In the genomic region with DNA sequence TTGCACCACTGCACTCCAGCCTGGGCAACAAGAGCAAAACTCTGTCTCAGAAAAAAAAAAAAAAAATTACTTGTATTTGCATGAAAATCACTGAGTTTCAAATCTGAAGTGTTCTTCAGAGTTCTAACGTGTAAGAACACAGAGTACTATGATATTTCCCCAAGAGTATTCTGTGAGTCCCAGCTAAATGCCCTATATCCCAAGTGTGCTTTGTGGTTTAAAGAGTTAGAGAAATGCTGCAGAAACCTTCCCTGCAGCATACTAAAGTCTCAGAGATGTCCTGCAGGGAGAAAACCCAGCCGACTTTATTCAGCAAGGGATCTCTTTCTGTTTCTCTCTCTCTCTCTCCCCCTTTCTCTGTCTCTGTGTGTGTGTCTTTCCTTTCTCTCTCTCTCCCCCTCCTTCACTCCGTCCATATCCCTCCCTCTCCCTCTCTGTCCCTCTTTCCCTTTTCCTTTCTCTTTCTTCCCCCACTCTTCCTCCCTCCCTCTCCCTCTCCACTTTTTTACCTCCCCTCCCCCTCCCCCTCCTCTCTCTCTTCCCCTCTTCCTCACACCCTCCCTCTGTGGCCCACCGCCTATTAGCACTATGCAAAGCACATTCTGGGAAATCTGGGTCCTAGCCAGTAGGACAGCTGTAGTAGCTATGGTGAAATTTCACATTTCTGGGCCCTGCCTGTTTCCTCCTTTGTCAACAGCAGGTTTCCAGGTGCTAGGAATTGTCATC, we compare ENCODE assay signal across 18 cellular contexts. TPM values are rescaled to one million over a fixed set of nuclear protein-coding genes. Genes with fewer than 3 reads are reported as not detected.
DNase-seq lines count a peak whose midpoint lies in the region; ATAC-seq and TF ChIP-seq lines count a peak whose summit lies in the region.
"Had no signal": no experiment of that assay in that cellular context is flagged by ENCODE, and none has a peak within 500 bp of the region (broad histone marks: within the 10 kb centered on the region; RNA-seq: fewer than 3 reads in every experiment).

No MANE protein-coding gene starts in this region.

- no peaks in the 10 kb centered on the region for H3K36me3 Mint-ChIP-seq in nephron (ENCODE audit: low read depth)

- no peak overlapping the region for H2AFZ ChIP-seq in PC-9

- H3K79me2 ChIP-seq in PC-9 (ENCODE audit: low read depth) = no peaks in the 10 kb centered on the region

- peak; percentile 86 for ATAC-seq in gastroesophageal sphincter
- no peak for ATAC-seq in HG02588 (IDR thresholded peaks at IDR 0.05; ENCODE audit: unreplicated experiment)
- ATAC-seq: activated CD4-positive, CD25-positive, alpha-beta regulatory T cell treated with anti-CD3 and anti-CD28 coated beads, Interleukin-2, amount 50 U/mL, for 24 hours had no signal

- H3K9me2 ChIP-seq in PC-9 (ENCODE audit: insufficient read depth) = no peaks in the 10 kb centered on the region

- H3K4me2 ChIP-seq in PC-9 = no peak overlapping the region

- no peaks in the 10 kb centered on the region for H3K36me3 ChIP-seq in gastroesophageal sphincter
- H3K36me3 ChIP-seq in PC-9 (ENCODE audit: low read depth) = no peaks in the 10 kb centered on the region
- H3K36me3 ChIP-seq: cardiac muscle cell had no signal

- H3K27ac Mint-ChIP-seq in nephron = peak overlapping the region in 2 of 3 experiments; percentile 54 to 75

- BruUV-seq in PC-9 (replicated peaks; lab: Mats Ljungman, UMichigan) = no TSS peak

- POLR2A ChIA-PET in PC-9 (lab: Charles Lee; ENCODE audit: unreplicated experiment) = interaction anchor here (0.6 kb wide), 1 partner anchor 54 kb away, joined by 20 read pairs; a partner anchor contains a TSS

- peaks cover 42% of the 10 kb centered on the region for H3K4me1 Mint-ChIP-seq in nephron

- H3K9me3 ChIP-seq in gastroesophageal sphincter (no peaks in the 10 kb centered on the region), PC-9 (ENCODE audit: insufficient read depth, low read depth) (no peaks in the 10 kb centered on the region)

- H3K4me3 Mint-ChIP-seq in nephron = no peak overlapping the region
- H3K4me3 Mint-ChIP-seq: neural crest cell had no signal

- intact Hi-C loops in PC-9 (cut with micrococcal nuclease; ENCODE audit: unreplicated experiment) = loop anchor here (5.0 kb wide), 1 partner anchor 151 kb away; a partner anchor contains a TSS

- CTCF ChIA-PET in PC-9 (lab: Charles Lee) = no interaction called here

- peaks cover 4% of the 10 kb centered on the region for H3K27me3 Mint-ChIP-seq in nephron (ENCODE audit: low read depth)

- H3K27me3 ChIP-seq in gastroesophageal sphincter (no peaks in the 10 kb centered on the region), PC-9 (ENCODE audit: insufficient read depth, low read depth) (no peaks in the 10 kb centered on the region)

- peaks cover 0 to 26% (median 0%) of the 10 kb centered on the region in 3 donors for H3K4me1 ChIP-seq in gastroesophageal sphincter
- H3K4me1 ChIP-seq in PC-9 (replicated peaks; ENCODE audit: insufficient read depth) = no peaks in the 10 kb centered on the region

- peak overlapping the region in 3 of 4 donors; percentile 10 to 54 (median 35) for H3K27ac ChIP-seq in gastroesophageal sphincter
- no peak overlapping the region for H3K27ac ChIP-seq in PC-9
- H3K27ac ChIP-seq: cardiac muscle cell had no signal

- 17 to 31% methylated on average over 3 to 4 of the region's 4 CpGs for WGBS in gastroesophageal sphincter (ENCODE audit: low coverage in 1 of 2), 2 donors

- DNase-seq in AG10803 (ENCODE audit: low read depth) = peak; percentile 66
- DNase-seq in NCI-H69 (lab: John Stamatoyannopoulos, UW) = peak; percentile 18
- DNase-seq in PC-9 = no peak
- no peak for DNase-seq in effector CD4-positive, alpha-beta T cell
- no peak for DNase-seq in erythroblast (lab: John Stamatoyannopoulos, UW)
- DNase-seq: activated CD8-positive, alpha-beta memory T cell treated with anti-CD3 and anti-CD28 coated beads, Interleukin-2, amount 50 U/mL, for 48 hours; activated naive CD4-positive, alpha-beta T cell treated with anti-CD3 and anti-CD28 coated beads, Interleukin-2, amount 50 U/mL, for 16 hours; Calu3; glutamatergic neuron; NCI-H1092 treated with DMSO at 0.1 percent for 48 hours; NCI-H226; T-helper 1 cell had no signal

- no peak for TF ChIP-seq CTCF in AG10803 (conservative IDR thresholded peaks at IDR 0.05; ENCODE audit: low read length)
- TF ChIP-seq CTCF in gastroesophageal sphincter (IDR thresholded peaks at IDR 0.05) = no peak
- TF ChIP-seq CTCF in nephron (IDR thresholded peaks at IDR 0.05; ENCODE audit: unreplicated experiment in 3 of 3) = no peak
- TF ChIP-seq CTCF in PC-9 (conservative IDR thresholded peaks at IDR 0.05) = no peak

- H3F3A ChIP-seq in PC-9 (ENCODE audit: insufficient read depth, low read depth) = no peaks in the 10 kb centered on the region

- no peaks in the 10 kb centered on the region; the same call in 1 of the 2 replicates for H4K20me1 ChIP-seq in PC-9 (ENCODE audit: insufficient read depth)

- TF ChIP-seq EP300 in gastroesophageal sphincter (IDR thresholded peaks at IDR 0.05) = no peak

- no peaks in the 10 kb centered on the region for H3K9me3 Mint-ChIP-seq in nephron
- H3K9me3 Mint-ChIP-seq: neural crest cell had no signal

- TF ChIP-seq POLR2A in gastroesophageal sphincter (IDR thresholded peaks at IDR 0.05) = no peak
- no peak for TF ChIP-seq POLR2A in erythroblast (IDR thresholded peaks at IDR 0.05; ENCODE audit: low read length)

- H3K4me3 ChIP-seq in AG10803 (ENCODE audit: low read length) (no peak overlapping the region; the same call in 1 of the 2 replicates), gastroesophageal sphincter (no peak overlapping the region), PC-9 (no peak overlapping the region)
- H3K4me3 ChIP-seq: cardiac muscle cell had no signal

RNA-seq across cellular contexts. Expression of a gene that starts 54.2 kb away (rescaled TPM):
- total RNA-seq in gastroesophageal sphincter (100 to 1,000 TPM in 3 of 4 donors, 10 to 100 TPM in 1; 90.3 to 126 (median 109) TPM), PC-9 (2021) (170 and 246 TPM in 2 replicates)

Comparison
In these comparisons a context has a peak if more than half of its experiments do, and no peak if none do; other contexts are left out.
1. DNase-seq: peak in AG10803 (single experiment) and NCI-H69 (single experiment); none in PC-9 (0 of 2), effector CD4-positive, alpha-beta T cell (single experiment) and erythroblast (0 of 2).